7 cellular contexts compared by ENCODE assay signal in genomic region chr9:135438581-135439232, GRCh38. TPM values are rescaled to one million over a fixed set of nuclear protein-coding genes. Genes with fewer than 3 reads are reported as not detected.
DNase-seq lines count a peak whose midpoint lies in the region; ATAC-seq, FAIRE-seq and TF ChIP-seq lines count a peak whose summit lies in the region.
"Not testable (repeated sequence)": the region's sequence is repeated elsewhere in the genome, so short reads cannot be mapped to it uniquely, and the experiment has no call there.

No MANE protein-coding gene starts in this region.

- WGBS in pancreas, 2 donors = 24% methylated on average over 14 of the region's 14 CpGs

- H3K4me3 Mint-ChIP-seq in activated CD4-positive, alpha-beta T cell treated with anti-CD3 and anti-CD28 coated beads for 36 hours = not testable (repeated sequence)

- not testable (repeated sequence) for H3K27ac ChIP-seq in colonic mucosa, pancreas

- H3K27me3 ChIP-seq in colonic mucosa, pancreas: not testable (repeated sequence)

- intact Hi-C loops in activated CD4-positive, alpha-beta T cell treated with anti-CD3 and anti-CD28 coated beads for 36 hours (cut with DNase I, micrococcal nuclease) = loop anchor here in 1 of 2 experiments (2.0 kb wide), 1 partner anchor 30 kb away; no protein-coding TSS in a partner anchor
- intact Hi-C loops in colonic mucosa (cut with DNase I); pancreas (cut with DNase I): not testable (repeated sequence)

- not testable (repeated sequence) for H3K27me3 Mint-ChIP-seq in activated CD4-positive, alpha-beta T cell treated with anti-CD3 and anti-CD28 coated beads for 36 hours

- peak; percentile 21 for TF ChIP-seq CTCF in GM12873 (IDR thresholded peaks at IDR 0.05; ENCODE audit: insufficient read depth, low read depth, low read length, missing control alignments)
- TF ChIP-seq CTCF in colonic mucosa (IDR thresholded peaks at IDR 0.05); pancreas (IDR thresholded peaks at IDR 0.05): not testable (repeated sequence)

- H3K9me3 Mint-ChIP-seq in activated CD4-positive, alpha-beta T cell treated with anti-CD3 and anti-CD28 coated beads for 36 hours (ENCODE audit: low read depth) = not testable (repeated sequence)

- not testable (repeated sequence) for H3K36me3 ChIP-seq in colonic mucosa, pancreas

- H3K9ac ChIP-seq in colonic mucosa (ENCODE audit: low read depth in 2 of 2, low read length in 2 of 2) = not testable (repeated sequence)

- H3K4me3 ChIP-seq in colonic mucosa, pancreas: not testable (repeated sequence)

- not testable (repeated sequence) for ATAC-seq in activated CD4-positive, alpha-beta T cell treated with anti-CD3 and anti-CD28 coated beads for 36 hours; pancreas

- not testable (repeated sequence) for H3K9me3 ChIP-seq in colonic mucosa, pancreas

- not testable (repeated sequence) for H3K27ac Mint-ChIP-seq in activated CD4-positive, alpha-beta T cell treated with anti-CD3 and anti-CD28 coated beads for 36 hours

- not testable (repeated sequence) for FAIRE-seq in pancreas (lab: Jason Lieb, UNC)

- not testable (repeated sequence) for H3K4me1 Mint-ChIP-seq in activated CD4-positive, alpha-beta T cell treated with anti-CD3 and anti-CD28 coated beads for 36 hours

- DNase-seq in NCI-H2029 (lab: John Stamatoyannopoulos, UW) (peak; percentile 11), colonic mucosa (peak; percentile 21), pancreas (peak in 5 of 6 donors; percentile 49 to 85 (median 71))
- peak; percentile 73 for DNase-seq in activated CD4-positive, alpha-beta T cell treated with anti-CD3 and anti-CD28 coated beads for 36 hours
- peak; percentile 63 to 70 for DNase-seq in activated T-cell treated with anti-CD3 and anti-CD28 coated beads, Interleukin-2, amount 50 U/mL, for 48 hours
- DNase-seq in stimulated activated CD4-positive, alpha-beta T cell treated with anti-CD3 and anti-CD28 coated beads, TNF-alpha, amount 100 ng/mL, for 24 hours (ENCODE audit: low read depth in 3 of 3) = peak; percentile 5 to 52 (median 22)

- POLR2A ChIA-PET in activated CD4-positive, alpha-beta T cell treated with anti-CD3 and anti-CD28 coated beads for 36 hours (lab: Charles Lee) = not testable (repeated sequence)

- CTCF ChIA-PET in activated CD4-positive, alpha-beta T cell treated with anti-CD3 and anti-CD28 coated beads for 36 hours (lab: Charles Lee) = not testable (repeated sequence)

- H3K4me1 ChIP-seq in colonic mucosa, pancreas: not testable (repeated sequence)

- not testable (repeated sequence) for H3K36me3 Mint-ChIP-seq in activated CD4-positive, alpha-beta T cell treated with anti-CD3 and anti-CD28 coated beads for 36 hours (ENCODE audit: low read depth)

RNA-seq across cellular contexts. Expression of gene PPP1R26, which starts 40.9 kb away (rescaled TPM):
- 1 to 10 TPM; 1.5 to 2.4 TPM for total RNA-seq in activated CD4-positive, alpha-beta T cell treated with anti-CD3 and anti-CD28 coated beads for 36 hours
- total RNA-seq in colonic mucosa (10 to 100 TPM; 18.9 to 19.7 TPM), pancreas (10 to 100 TPM in 5 of 6 donors, 1 to 10 TPM in 1; 9.4 to 20.0 (median 12.1) TPM)
- 10 to 100 TPM; 12.9 to 14.9 TPM for polyA plus RNA-seq in pancreas

Comparison
In these comparisons a context has a peak if more than half of its experiments do, and no peak if none do; other contexts are left out.
1. DNase-seq: peak in every context shown above with its lines; median percentile 73 in activated CD4-positive, alpha-beta T cell treated with anti-CD3 and anti-CD28 coated beads for 36 hours; 71 in pancreas; 66 in activated T-cell treated with anti-CD3 and anti-CD28 coated beads, Interleukin-2, amount 50 U/mL, for 48 hours; 22 in stimulated activated CD4-positive, alpha-beta T cell treated with anti-CD3 and anti-CD28 coated beads, TNF-alpha, amount 100 ng/mL, for 24 hours; 21 in colonic mucosa; 11 in NCI-H2029.